ENCODE assay signal across 9 cellular contexts in the genomic region with DNA sequence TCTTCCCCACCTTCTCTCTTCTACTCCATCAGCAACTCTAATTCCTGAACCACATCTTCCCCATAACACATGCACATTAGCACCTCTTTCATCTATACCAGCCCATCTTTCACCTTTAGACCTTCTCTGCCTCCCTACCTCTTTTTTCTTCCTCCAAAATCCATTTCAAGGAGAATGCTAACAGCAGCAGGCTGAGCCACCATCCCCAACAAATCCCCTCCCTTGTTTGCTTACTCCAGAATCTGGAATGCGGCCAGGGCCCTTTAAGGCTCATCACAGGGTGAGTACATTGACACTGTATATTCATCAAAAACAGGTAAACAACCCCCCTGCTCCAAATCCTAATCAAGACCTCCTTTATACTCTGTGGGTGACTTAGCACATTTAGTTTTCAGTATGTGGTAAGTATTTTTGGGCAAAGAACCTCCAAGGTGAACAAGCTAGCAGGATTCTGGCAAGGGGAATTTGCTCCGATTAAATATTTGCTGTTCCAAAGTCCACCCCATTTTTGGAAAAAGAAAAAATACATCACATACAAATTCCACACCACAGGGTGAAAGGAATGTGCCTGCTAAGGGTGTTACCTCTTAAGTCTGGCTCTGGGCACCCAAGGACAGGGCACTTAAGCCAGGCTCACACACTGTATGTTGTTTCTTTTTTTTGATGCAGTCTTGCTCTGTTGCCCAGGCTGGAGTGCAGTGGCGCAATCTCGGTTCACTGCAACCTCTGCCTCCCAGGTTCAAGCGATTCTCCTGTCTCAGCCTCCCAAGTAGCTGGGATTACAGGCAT.
A peak's percentile ranks its signal among the peaks of the same experiment; 100 is the strongest.
DNase-seq lines count a peak whose midpoint lies in the region; ATAC-seq and TF ChIP-seq lines count a peak whose summit lies in the region.
"Had no signal": no experiment of that assay in that cellular context is flagged by ENCODE, and none has a peak within 500 bp of the region (broad histone marks: within the 10 kb centered on the region; RNA-seq: fewer than 3 reads in every experiment).

No MANE protein-coding gene starts in this region.

- 63 to 68% methylated on average over 5 of the region's 5 CpGs for WGBS in lung, 2 donors

- no peaks in the 10 kb centered on the region for H3K27me3 ChIP-seq in CD8-positive, alpha-beta T cell (ENCODE audit: insufficient read depth, low read length)
- no peaks in the 10 kb centered on the region for H3K27me3 ChIP-seq in lung (ENCODE audit: control insufficient read depth, insufficient read depth)

- H3K9me3 Mint-ChIP-seq in CD8-positive, alpha-beta T cell, result no peaks in the 10 kb centered on the region
- no peaks in the 10 kb centered on the region for H3K9me3 Mint-ChIP-seq in activated B cell treated with CpG ODN at 0.5 μM for 24 hours

- H3K9me3 ChIP-seq in CD8-positive, alpha-beta T cell (ENCODE audit: low read length), result no peaks in the 10 kb centered on the region
- no peaks in the 10 kb centered on the region for H3K9me3 ChIP-seq in lung (ENCODE audit: control insufficient read depth in 2 of 2, insufficient read depth in 1 of 2, low read length in 1 of 2)

- CTCF ChIA-PET in CD8-positive, alpha-beta T cell (lab: Charles Lee), result interaction anchor here (0.8 to 2.5 kb wide), 5 partner anchors 7 to 92 kb away, joined by 3 to 11 read pairs (median 5); no protein-coding TSS in a partner anchor
- CTCF ChIA-PET in activated B cell treated with CpG ODN at 0.5 μM for 24 hours (lab: Charles Lee), result no interaction called here

- intact Hi-C loops in CD8-positive, alpha-beta T cell (cut with DNase I, micrococcal nuclease), result loop anchor here in 1 of 2 experiments (1.0 to 5.0 kb wide), 4 partner anchors 8 to 88 kb away; no protein-coding TSS in a partner anchor
- intact Hi-C loops in activated B cell treated with CpG ODN at 0.5 μM for 24 hours (cut with micrococcal nuclease), result loop anchor here (10.0 kb wide), 1 partner anchor 70 kb away; a partner anchor contains a TSS

- H3K4me3 Mint-ChIP-seq in CD8-positive, alpha-beta T cell, result peak overlapping the region; percentile 60
- H3K4me3 Mint-ChIP-seq in activated B cell treated with CpG ODN at 0.5 μM for 24 hours, result no peak overlapping the region

- no peak overlapping the region for H3K4me3 ChIP-seq in CD8-positive, alpha-beta T cell (ENCODE audit: low read depth, low read length)
- H3K4me3 ChIP-seq in lung, result no peak overlapping the region

- H3K36me3 ChIP-seq in CD8-positive, alpha-beta T cell (ENCODE audit: insufficient read depth, low read length), result no peaks in the 10 kb centered on the region
- no peaks in the 10 kb centered on the region for H3K36me3 ChIP-seq in lung (ENCODE audit: control insufficient read depth in 2 of 2, insufficient read depth in 2 of 2, low read length in 2 of 2)

- peak overlapping the region; percentile 96 for H3K27ac Mint-ChIP-seq in CD8-positive, alpha-beta T cell
- peak overlapping the region; percentile 5 for H3K27ac Mint-ChIP-seq in activated B cell treated with CpG ODN at 0.5 μM for 24 hours

- POLR2A ChIA-PET in CD8-positive, alpha-beta T cell (lab: Charles Lee), result interaction anchor here (0.8 to 7.3 kb wide), 5 partner anchors 9 to 94 kb away, joined by 3 to 59 read pairs (median 4); a partner anchor contains a TSS
- POLR2A ChIA-PET in activated B cell treated with CpG ODN at 0.5 μM for 24 hours (lab: Charles Lee), result interaction anchor here (1.1 kb wide), 1 partner anchor 73 kb away, joined by 4 read pairs; no protein-coding TSS in a partner anchor

- no peaks in the 10 kb centered on the region for H3K27me3 Mint-ChIP-seq in CD8-positive, alpha-beta T cell (ENCODE audit: low read depth)
- no peaks in the 10 kb centered on the region for H3K27me3 Mint-ChIP-seq in activated B cell treated with CpG ODN at 0.5 μM for 24 hours

- H3K4me1 Mint-ChIP-seq in CD8-positive, alpha-beta T cell (ENCODE audit: low read depth), result peaks cover 88% of the 10 kb centered on the region
- peaks cover 69% of the 10 kb centered on the region for H3K4me1 Mint-ChIP-seq in activated B cell treated with CpG ODN at 0.5 μM for 24 hours

- H3K27ac ChIP-seq in CD8-positive, alpha-beta T cell (ENCODE audit: low read depth, low read length), result peak overlapping the region; percentile 11
- H3K27ac ChIP-seq in lung (ENCODE audit: low read depth in 1 of 2, low read length in 1 of 2), result no peak overlapping the region

- no peak for TF ChIP-seq CTCF in CD8-positive, alpha-beta T cell (IDR thresholded peaks at IDR 0.05)
- no peak for TF ChIP-seq CTCF in activated B cell treated with CpG ODN at 0.5 μM for 24 hours (IDR thresholded peaks at IDR 0.05)
- TF ChIP-seq CTCF in lung (IDR thresholded peaks at IDR 0.05; ENCODE audit: control extremely low read depth, extremely low read depth), result no peak

- H3K4me1 ChIP-seq in CD8-positive, alpha-beta T cell (ENCODE audit: insufficient read depth, low read length), result peaks cover 97% of the 10 kb centered on the region
- H3K4me1 ChIP-seq in lung (ENCODE audit: control insufficient read depth in 2 of 2, insufficient read depth in 2 of 2, low read length in 2 of 2), result peaks cover 15 to 16% of the 10 kb centered on the region in 2 donors

- TF ChIP-seq POLR2A in GM18505 (IDR thresholded peaks at IDR 0.05; ENCODE audit: borderline replicate concordance, extremely low read depth, insufficient read depth, insufficient read length), result no peak

- peaks cover 21% of the 10 kb centered on the region for H3K36me3 Mint-ChIP-seq in CD8-positive, alpha-beta T cell
- H3K36me3 Mint-ChIP-seq in activated B cell treated with CpG ODN at 0.5 μM for 24 hours (ENCODE audit: low read depth), result no peaks in the 10 kb centered on the region

- DNase-seq in CD8-positive, alpha-beta T cell, result peak in 1 of 7 experiments; percentile 48
- DNase-seq in HuH-7.5 (ENCODE audit: low spot score) (peak; percentile 25), activated B cell treated with CpG ODN at 0.5 μM for 24 hours (no peak), lung (ENCODE audit: low spot score) (peak; percentile 57), MV-4-11 (lab: John Stamatoyannopoulos, UW) (no peak), inferior parietal cortex (ENCODE audit: extremely low spot score) (no peak)
- DNase-seq: activated gamma-delta T cell had no signal

- ATAC-seq in CD8-positive, alpha-beta T cell, result no peak
- ATAC-seq in activated B cell treated with CpG ODN at 0.5 μM for 24 hours (ENCODE audit: low read depth) (no peak), lung (ENCODE audit: insufficient read depth, low FRiP score) (peak; percentile 32), GM18505 (IDR thresholded peaks at IDR 0.05; ENCODE audit: unreplicated experiment) (no peak), HG02852 (IDR thresholded peaks at IDR 0.05; ENCODE audit: unreplicated experiment) (no peak)

Comparison
In these comparisons a context has a peak if more than half of its experiments do, and no peak if none do; other contexts are left out.
1. DNase-seq: peak in HuH-7.5 (single experiment) and lung (single experiment); none in activated B cell treated with CpG ODN at 0.5 μM for 24 hours (single experiment), MV-4-11 (single experiment) and inferior parietal cortex (single experiment).